34 cellular contexts compared by ENCODE assay signal in genomic region chr12:22038734-22039133, GRCh38.
"Had no signal": no experiment of that assay in that cellular context is flagged by ENCODE, and none has a peak within 500 bp of the region (broad histone marks: within the 10 kb centered on the region; RNA-seq: fewer than 3 reads in every experiment).

No MANE protein-coding gene starts in this region.

- H3K36me3 ChIP-seq: adrenal gland, brain microvascular endothelial cell, breast epithelium, WERI-Rb-1 had no signal

- H3K9me3 ChIP-seq: adrenal gland, body of pancreas, breast epithelium had no signal

- ATAC-seq: activated CD4-positive, alpha-beta T cell treated with anti-CD3 and anti-CD28 coated beads for 36 hours; activated CD4-positive, CD25-positive, alpha-beta regulatory T cell treated with anti-CD3 and anti-CD28 coated beads, Interleukin-2, amount 50 U/mL, for 24 hours; activated CD8-positive, alpha-beta T cell treated with anti-CD3 and anti-CD28 coated beads for 36 hours; activated naive CD4-positive, alpha-beta T cell treated with anti-CD3 and anti-CD28 coated beads, Interleukin-2, amount 50 U/mL, for 72 hours; activated T-cell treated with anti-CD3 and anti-CD28 coated beads, Interleukin-2, amount 50 U/mL, for 4 hours; activated T-cell treated with anti-CD3 and anti-CD28 coated beads, Interleukin-2, amount 50 U/mL, for 72 hours; activated T-helper 17 cell treated with anti-CD3 and anti-CD28 coated beads, Interleukin-2, amount 50 U/mL, for 72 hours; body of pancreas; WTC11 had no signal

- H3K4me1 ChIP-seq: breast epithelium had no signal

- H3K4me3 ChIP-seq: adrenal gland, body of pancreas, breast epithelium had no signal

- H3K27ac ChIP-seq: adrenal gland, body of pancreas, brain microvascular endothelial cell, breast epithelium, WERI-Rb-1 had no signal

- H3K27me3 ChIP-seq: adrenal gland, body of pancreas, brain microvascular endothelial cell, breast epithelium had no signal

- DNase-seq: activated CD4-positive, alpha-beta memory T cell treated with anti-CD3 and anti-CD28 coated beads for 36 hours; activated CD4-positive, alpha-beta T cell treated with anti-CD3 and anti-CD28 coated beads for 1 hour; activated CD4-positive, alpha-beta T cell treated with anti-CD3 and anti-CD28 coated beads for 36 hours; activated CD4-positive, alpha-beta T cell treated with anti-CD3 and anti-CD28 coated beads, Interleukin-2, amount 10 ng/mL, durations not matched to agents 24 days and 14 days; activated CD4-positive, alpha-beta T cell treated with anti-CD3 and anti-CD28 coated beads, Interleukin-2, amount 50 U/mL, for 1 hour; activated CD4-positive, alpha-beta T cell treated with anti-CD3 and anti-CD28 coated beads, Interleukin-2, amount 50 U/mL, for 4 hours; activated CD4-positive, CD25-positive, alpha-beta regulatory T cell; activated CD8-positive, alpha-beta memory T cell treated with anti-CD3 and anti-CD28 coated beads, Interleukin-2, amount 50 U/mL, for 4 hours; activated CD8-positive, alpha-beta T cell treated with anti-CD3 and anti-CD28 coated beads for 36 hours; activated effector memory CD4-positive, alpha-beta T cell treated with anti-CD3 and anti-CD28 coated beads, Interleukin-2, amount 50 U/mL, for 16 hours; activated gamma-delta T cell treated with Interleukin-2 at 50 U/mL for 16 hours; activated naive CD4-positive, alpha-beta T cell; activated naive CD4-positive, alpha-beta T cell treated with anti-CD3 and anti-CD28 coated beads for 36 hours; activated naive CD4-positive, alpha-beta T cell treated with anti-CD3 and anti-CD28 coated beads, Interleukin-2, amount 50 U/mL, for 16 hours; activated naive CD8-positive, alpha-beta T cell treated with anti-CD3 and anti-CD28 coated beads for 36 hours; activated T-cell treated with anti-CD3 and anti-CD28 coated beads for 4 hours; activated T-cell treated with anti-CD3 and anti-CD28 coated beads, Interleukin-2, amount 50 U/mL, for 1 hour; activated T-cell treated with anti-CD3 and anti-CD28 coated beads, Interleukin-2, amount 50 U/mL, for 4 hours; activated T-cell treated with anti-CD3 and anti-CD28 coated beads, Interleukin-2, amount 50 U/mL, for 72 hours; adrenal gland; amniotic stem cell; aorta; body of pancreas; brain microvascular endothelial cell; central memory CD4-positive, alpha-beta T cell; T-helper 1 cell; T-helper 2 cell; T-helper 9 cell; WERI-Rb-1 had no signal
